In genomic region chr12:96193725-96194571, GRCh38 we compare ENCODE assay signal across 8 cellular contexts. TPM values are rescaled to one million over a fixed set of nuclear protein-coding genes. Genes with fewer than 3 reads are reported as not detected.
A peak's percentile ranks its signal among the peaks of the same experiment; 100 is the strongest.
DNase-seq lines count a peak whose midpoint lies in the region; ATAC-seq and TF ChIP-seq lines count a peak whose summit lies in the region.

ELK3 (plus strand) TSS chr12:96194375.

- no peaks in the 10 kb centered on the region for H3K36me3 ChIP-seq in left lung

- peak within 1 kb of the TSS; percentile 84 to 91 for H3K4me3 ChIP-seq in left lung

- no peaks in the 10 kb centered on the region for H3K27me3 ChIP-seq in left lung

- TF ChIP-seq CTCF in left lung (IDR thresholded peaks at IDR 0.05): no peak

- peak; percentile 61 for ATAC-seq in HG02885 (IDR thresholded peaks at IDR 0.05; ENCODE audit: poor library complexity, unreplicated experiment)
- ATAC-seq in left lung: peak; percentile 69

- H3K27ac ChIP-seq in left lung: peak within 1 kb of the TSS; percentile 91 to 92

- peaks cover 16 to 35% of the 10 kb centered on the region in 2 donors for H3K4me1 ChIP-seq in left lung

- intact Hi-C loops in left lung (cut with DNase I): no loop called here

- no peaks in the 10 kb centered on the region for H3K9me3 ChIP-seq in left lung

- peak; percentile 41 for DNase-seq in NCI-H2196 (lab: John Stamatoyannopoulos, UW; ENCODE audit: unreplicated experiment)
- no peak for DNase-seq in NCI-H2196 treated with DMSO at 0.1 percent for 48 hours (lab: John Stamatoyannopoulos, UW; ENCODE audit: unreplicated experiment)
- DNase-seq in NCI-H2171 treated with DMSO at 0.1 percent for 48 hours (lab: John Stamatoyannopoulos, UW): peak; percentile 70
- peak; percentile 64 for DNase-seq in activated CD4-positive, alpha-beta T cell treated with anti-CD3 and anti-CD28 coated beads for 48 hours
- peak; percentile 95 to 98 for DNase-seq in dermis microvascular lymphatic vessel endothelial cell (ENCODE audit: low read depth in 2 of 2)
- peak; percentile 80 to 91 for DNase-seq in left lung
- peak in 2 of 3 experiments; percentile 26 to 46 for DNase-seq in stimulated activated CD4-positive, alpha-beta T cell treated with anti-CD3 and anti-CD28 coated beads, TNF-alpha, amount 100 ng/mL, for 24 hours (ENCODE audit: low read depth in 3 of 3)

RNA-seq across cellular contexts. Expression of gene ELK3, which starts in this region (rescaled TPM):
- 50.2 and 67.6 TPM in 2 replicates for total RNA-seq in dermis microvascular lymphatic vessel endothelial cell
- total RNA-seq in left lung: 10 to 100 TPM; 39.1 to 55.1 TPM
